In the genomic region with DNA sequence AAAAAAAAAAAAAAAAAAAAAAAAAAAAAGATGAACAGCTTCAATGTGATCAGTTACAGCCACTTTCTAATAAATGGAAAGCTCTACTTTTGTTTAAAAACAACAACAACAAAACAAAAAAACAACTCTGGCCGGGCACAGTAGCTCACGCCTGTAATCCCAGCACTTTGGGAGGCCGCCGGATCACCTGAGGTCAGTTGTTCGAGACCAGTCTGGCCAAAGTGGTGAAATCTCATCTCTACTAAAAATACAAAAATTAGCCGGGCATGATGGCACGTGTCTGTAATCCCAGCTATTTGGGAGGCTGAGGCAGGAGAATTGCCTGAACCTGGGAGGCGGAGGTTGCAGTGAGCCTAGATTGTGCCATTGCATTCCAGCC, we compare ENCODE assay signal across 6 cellular contexts.
DNase-seq lines count a peak whose midpoint lies in the region; ATAC-seq and TF ChIP-seq lines count a peak whose summit lies in the region.
"Not testable (repeated sequence)": the region's sequence is repeated elsewhere in the genome, so short reads cannot be mapped to it uniquely, and the experiment has no call there.

No MANE protein-coding gene starts in this region.

- not testable (repeated sequence) for H3K4me3 Mint-ChIP-seq in CD8-positive, alpha-beta T cell; T-helper 17 cell

- H4K12ac ChIP-seq in trophoblast cell (ENCODE audit: low read depth, low read length), result not testable (repeated sequence)

- not testable (repeated sequence) for H4K91ac ChIP-seq in trophoblast cell (ENCODE audit: low read depth, low read length)

- H3K14ac ChIP-seq in trophoblast cell (ENCODE audit: low read length), result not testable (repeated sequence)

- not testable (repeated sequence) for H2BK12ac ChIP-seq in trophoblast cell (ENCODE audit: low read length)

- H3K4ac ChIP-seq in trophoblast cell (ENCODE audit: low read depth, low read length), result not testable (repeated sequence)

- CTCF ChIA-PET in A673 (lab: Charles Lee), result interaction anchor here (0.6 to 1.8 kb wide), 12 partner anchors 47 to 313 kb away, joined by 3 to 49 read pairs (median 6); partner anchors contain the start of gene SSH2
- CTCF ChIA-PET in CD8-positive, alpha-beta T cell (lab: Charles Lee), result interaction anchor here (0.6 to 4.6 kb wide), 41 partner anchors 12 to 410 kb away, joined by 3 to 29 read pairs (median 5); no protein-coding TSS in a partner anchor

- H3K9me3 Mint-ChIP-seq in CD8-positive, alpha-beta T cell; activated naive CD4-positive, alpha-beta T cell treated with anti-CD3 and anti-CD28 coated beads, Interleukin-2, amount 50 U/mL, for 72 hours: not testable (repeated sequence)

- H3K18ac ChIP-seq in trophoblast cell (ENCODE audit: low read length), result not testable (repeated sequence)

- TF ChIP-seq CTCF in A673 (conservative IDR thresholded peaks at IDR 0.05; ENCODE audit: low read depth, low read length); CD8-positive, alpha-beta T cell (IDR thresholded peaks at IDR 0.05); OCI-LY1 (IDR thresholded peaks at IDR 0.05; ENCODE audit: low read length): not testable (repeated sequence)

- not testable (repeated sequence) for H3K79me1 ChIP-seq in trophoblast cell (ENCODE audit: low read length)

- no CpG with 5 or more reads among the region's 8 CpGs for WGBS in trophoblast cell (ENCODE audit: extremely low coverage, insufficient coverage, insufficient read length)

- peak overlapping the region; percentile 91 for H3K27ac ChIP-seq in A673 (ENCODE audit: low read depth, low read length, poor library complexity, severe bottlenecking)
- H3K27ac ChIP-seq in CD8-positive, alpha-beta T cell (ENCODE audit: low read depth, low read length); trophoblast cell (ENCODE audit: low read depth, low read length): not testable (repeated sequence)
- H3K27ac ChIP-seq in OCI-LY1 (ENCODE audit: low read depth, low read length, poor library complexity, severe bottlenecking), result peak overlapping the region; percentile 42

- not testable (repeated sequence) for H3K9ac ChIP-seq in OCI-LY1 (ENCODE audit: low read length); trophoblast cell (ENCODE audit: low read length)

- H3K27me3 Mint-ChIP-seq in CD8-positive, alpha-beta T cell (ENCODE audit: low read depth); T-helper 17 cell: not testable (repeated sequence)

- H3K9me2 ChIP-seq in OCI-LY1 (ENCODE audit: low read depth, low read length), result not testable (repeated sequence)

- peaks cover 49% of the 10 kb centered on the region for H3K4me1 ChIP-seq in A673 (ENCODE audit: insufficient read depth, low read length, poor library complexity, severe bottlenecking)
- not testable (repeated sequence) for H3K4me1 ChIP-seq in CD8-positive, alpha-beta T cell (ENCODE audit: insufficient read depth, low read length); trophoblast cell (ENCODE audit: control insufficient read depth in 1 of 2, insufficient read depth in 2 of 2, low read length in 2 of 2)
- H3K4me1 ChIP-seq in OCI-LY1 (ENCODE audit: insufficient read depth, low read length, severe bottlenecking), result peaks cover 11% of the 10 kb centered on the region

- H3K36me3 Mint-ChIP-seq in CD8-positive, alpha-beta T cell; T-helper 17 cell (ENCODE audit: low read depth); activated naive CD4-positive, alpha-beta T cell treated with anti-CD3 and anti-CD28 coated beads, Interleukin-2, amount 50 U/mL, for 72 hours: not testable (repeated sequence)

- H2BK5ac ChIP-seq in trophoblast cell (ENCODE audit: low read depth, low read length, poor library complexity), result not testable (repeated sequence)

- H3K27me3 ChIP-seq in A673 (replicated peaks; ENCODE audit: insufficient read depth, low read depth, low read length, poor library complexity); CD8-positive, alpha-beta T cell (ENCODE audit: insufficient read depth, low read length); OCI-LY1 (ENCODE audit: insufficient read depth, low read length); trophoblast cell (ENCODE audit: insufficient read depth, low read length): not testable (repeated sequence)

- H2AFZ ChIP-seq in OCI-LY1 (ENCODE audit: low read length); trophoblast cell (ENCODE audit: insufficient read depth, low read length, poor library complexity): not testable (repeated sequence)

- H3K9me3 ChIP-seq in A673 (ENCODE audit: low read depth, low read length, poor library complexity, severe bottlenecking); CD8-positive, alpha-beta T cell (ENCODE audit: low read length); OCI-LY1 (ENCODE audit: low read length); T-helper 17 cell (ENCODE audit: control insufficient read depth, low read length, poor library complexity, severe bottlenecking); trophoblast cell (ENCODE audit: insufficient read depth, low read depth, low read length): not testable (repeated sequence)

- not testable (repeated sequence) for H3K23ac ChIP-seq in trophoblast cell (ENCODE audit: low read length)

- not testable (repeated sequence) for H3K79me2 ChIP-seq in OCI-LY1 (ENCODE audit: insufficient read depth, low read length); trophoblast cell (ENCODE audit: control insufficient read depth, insufficient read depth, low read length, poor library complexity)

- H3K27ac Mint-ChIP-seq in CD8-positive, alpha-beta T cell, result peak overlapping the region; percentile 18
- peak overlapping the region; percentile 9 for H3K27ac Mint-ChIP-seq in T-helper 17 cell
- H3K27ac Mint-ChIP-seq in activated naive CD4-positive, alpha-beta T cell treated with anti-CD3 and anti-CD28 coated beads, Interleukin-2, amount 50 U/mL, for 72 hours, result peak overlapping the region; percentile 35 to 67

- H3K4me1 Mint-ChIP-seq in CD8-positive, alpha-beta T cell (ENCODE audit: low read depth); T-helper 17 cell: not testable (repeated sequence)

- not testable (repeated sequence) for H2BK120ac ChIP-seq in trophoblast cell (ENCODE audit: insufficient read depth, low read length, poor library complexity)

- not testable (repeated sequence) for H4K20me1 ChIP-seq in OCI-LY1 (ENCODE audit: insufficient read depth, low read length)

- POLR2A ChIA-PET in A673 (lab: Charles Lee; ENCODE audit: low non-redundant PET), result interaction anchor here (0.7 kb wide), 1 partner anchor 162 kb away, joined by 24 read pairs; no protein-coding TSS in a partner anchor
- POLR2A ChIA-PET in CD8-positive, alpha-beta T cell (lab: Charles Lee), result interaction anchor here (0.8 to 2.4 kb wide), 3 partner anchors 139 to 199 kb away, joined by 3 to 11 read pairs (median 4); no protein-coding TSS in a partner anchor

- H4K8ac ChIP-seq in trophoblast cell (ENCODE audit: low read depth, low read length), result not testable (repeated sequence)

- H3K4me2 ChIP-seq in OCI-LY1 (ENCODE audit: low read length); trophoblast cell (ENCODE audit: low read length): not testable (repeated sequence)

- not testable (repeated sequence) for ATAC-seq in CD8-positive, alpha-beta T cell; T-helper 17 cell; activated naive CD4-positive, alpha-beta T cell treated with anti-CD3 and anti-CD28 coated beads, Interleukin-2, amount 50 U/mL, for 72 hours

- BruUV-seq in A673 (replicated peaks; lab: Mats Ljungman, UMichigan), result not testable (repeated sequence)

- not testable (repeated sequence) for H3K4me3 ChIP-seq in A673 (ENCODE audit: low read depth, low read length, poor library complexity, severe bottlenecking); CD8-positive, alpha-beta T cell (ENCODE audit: low read depth, low read length); OCI-LY1 (ENCODE audit: low read depth, low read length, poor library complexity, severe bottlenecking); trophoblast cell (ENCODE audit: low read depth, low read length)

- not testable (repeated sequence) for DNase-seq in A673 (ENCODE audit: low spot score); CD8-positive, alpha-beta T cell; T-helper 17 cell; activated naive CD4-positive, alpha-beta T cell treated with anti-CD3 and anti-CD28 coated beads, Interleukin-2, amount 50 U/mL, for 72 hours (ENCODE audit: low spot score in 2 of 2)
- peak; percentile 65 to 82 for DNase-seq in trophoblast cell

- not testable (repeated sequence) for H3K36me3 ChIP-seq in A673 (ENCODE audit: insufficient read depth, low read length, poor library complexity, severe bottlenecking); CD8-positive, alpha-beta T cell (ENCODE audit: insufficient read depth, low read length); trophoblast cell (ENCODE audit: control insufficient read depth in 1 of 2, insufficient read depth in 2 of 2, low read length in 2 of 2)
- peaks cover 22% of the 10 kb centered on the region; the same call in 1 of the 2 replicates for H3K36me3 ChIP-seq in OCI-LY1 (ENCODE audit: insufficient read depth, low read length)

- intact Hi-C loops in A673 (cut with micrococcal nuclease; ENCODE audit: unreplicated experiment), result loop anchor here (1.0 to 2.0 kb wide), 3 partner anchors 15 to 140 kb away; no protein-coding TSS in a partner anchor
- intact Hi-C loops in CD8-positive, alpha-beta T cell (cut with DNase I, micrococcal nuclease), result loop anchor here (1.0 to 5.0 kb wide), 7 partner anchors 18 to 200 kb away; no protein-coding TSS in a partner anchor

- not testable (repeated sequence) for H2AK5ac ChIP-seq in trophoblast cell (ENCODE audit: low read length)

- H3F3A ChIP-seq in OCI-LY1 (ENCODE audit: insufficient read depth, low read length), result not testable (repeated sequence)
